31 cellular contexts compared by ENCODE assay signal in genomic region chr5:170945275-170945674, GRCh38.
"Had no signal": no experiment of that assay in that cellular context is flagged by ENCODE, and none has a peak within 500 bp of the region (broad histone marks: within the 10 kb centered on the region; RNA-seq: fewer than 3 reads in every experiment).

No MANE protein-coding gene starts in this region.

- ATAC-seq: body of pancreas; left colon; naive thymus-derived CD4-positive, alpha-beta T cell; pancreas; sciatic nerve had no signal

- H3K27me3 ChIP-seq: adrenal gland, body of pancreas, cardiac muscle cell, colonic mucosa, pancreas had no signal

- DNase-seq: activated CD4-positive, alpha-beta memory T cell treated with anti-CD3 and anti-CD28 coated beads for 36 hours; activated CD4-positive, alpha-beta T cell treated with anti-CD3 and anti-CD28 coated beads, Interleukin-2, amount 10 ng/mL, durations not matched to agents 24 days and 14 days; activated CD4-positive, CD25-positive, alpha-beta regulatory T cell treated with anti-CD3 and anti-CD28 coated beads, Interleukin-2, amount 50 U/mL, for 72 hours; activated CD8-positive, alpha-beta memory T cell treated with anti-CD3 and anti-CD28 coated beads, Interleukin-2, amount 50 U/mL, for 4 hours; activated effector memory CD4-positive, alpha-beta T cell treated with anti-CD3 and anti-CD28 coated beads, Interleukin-2, amount 50 U/mL, for 16 hours; activated naive CD4-positive, alpha-beta T cell treated with anti-CD3 and anti-CD28 coated beads for 36 hours; activated naive CD8-positive, alpha-beta T cell treated with anti-CD3 and anti-CD28 coated beads for 36 hours; activated T-cell treated with anti-CD3 and anti-CD28 coated beads, Interleukin-2, amount 50 U/mL, for 1 hour; adrenal gland; aorta; body of pancreas; cerebellar nuclear complex; colonic mucosa; effector CD8-positive, alpha-beta T cell; head of caudate nucleus; hippocampal formation; kidney; left colon; midbrain; naive thymus-derived CD4-positive, alpha-beta T cell; pancreas; retina; stimulated activated CD4-positive, alpha-beta T cell treated with anti-CD3 and anti-CD28 coated beads, Interleukin-12 subunit alpha, Interleukin-12 subunit beta, amount 100 ng/mL, for 4 hours; stimulated activated CD4-positive, alpha-beta T cell treated with anti-CD3 and anti-CD28 coated beads, Interleukin-4, amount 100 ng/mL, for 1 hour; T1000; trophoblast cell had no signal

- H3K27ac ChIP-seq: adrenal gland, body of pancreas, cardiac muscle cell, colonic mucosa, pancreas, prostate gland, skin epidermis, thoracic aorta had no signal

- H3K4me1 ChIP-seq: adrenal gland, body of pancreas, colonic mucosa, pancreas, prostate gland had no signal
